In genomic region chr1:32353431-32353830, GRCh38 we compare ENCODE assay signal across 1 cellular context.
TF ChIP-seq lines count a peak whose summit lies in the region.

No MANE protein-coding gene starts in this region.

TF ChIP-seq in IMR-90, 13 proteins besides CTCF, POLR2A, EP300 and RAD21 (continued from another document):
- TF ChIP-seq USF2 (IDR thresholded peaks at IDR 0.05; ENCODE audit: low read depth, low read length): no peak
- TF ChIP-seq CEBPB (IDR thresholded peaks at IDR 0.05; ENCODE audit: low read depth, low read length): no peak
- TF ChIP-seq ELK1 (IDR thresholded peaks at IDR 0.05; ENCODE audit: borderline replicate concordance, low read depth, low read length): no peak
- TF ChIP-seq CHD1 (IDR thresholded peaks at IDR 0.05; ENCODE audit: low read depth, low read length): no peak
- no peak for TF ChIP-seq BHLHE40 (IDR thresholded peaks at IDR 0.05; ENCODE audit: low read depth, low read length)
- no peak for TF ChIP-seq RCOR1 (IDR thresholded peaks at IDR 0.05; ENCODE audit: insufficient replicate concordance, low read length)
- no peak for TF ChIP-seq MAZ (IDR thresholded peaks at IDR 0.05; ENCODE audit: borderline replicate concordance, low read depth, low read length)
